Comparison of ENCODE assay signal across 2 cellular contexts in genomic region chr11:48000432-48000831, GRCh38.
TF ChIP-seq lines count a peak whose summit lies in the region.

No MANE protein-coding gene starts in this region.

TF ChIP-seq in liver, 16 proteins besides CTCF, POLR2A, EP300 and RAD21:
- TF ChIP-seq GABPA (IDR thresholded peaks at IDR 0.05 in 1 of 2, conservative IDR thresholded peaks at IDR 0.05 in 1 of 2), result no peak
- no peak for TF ChIP-seq HNF4A (conservative IDR thresholded peaks at IDR 0.05)
- TF ChIP-seq JUND (IDR thresholded peaks at IDR 0.05), result no peak
- no peak for TF ChIP-seq FOXA1 (IDR thresholded peaks at IDR 0.05)
- TF ChIP-seq EGR1 (IDR thresholded peaks at IDR 0.05; ENCODE audit: low read depth in 2 of 2), result no peak
- no peak for TF ChIP-seq ATF3 (IDR thresholded peaks at IDR 0.05)
- TF ChIP-seq RXRA (IDR thresholded peaks at IDR 0.05), result no peak
- TF ChIP-seq MAX (IDR thresholded peaks at IDR 0.05), result no peak
- no peak for TF ChIP-seq YY1 (IDR thresholded peaks at IDR 0.05)
- TF ChIP-seq SP1 (IDR thresholded peaks at IDR 0.05), result no peak
- no peak for TF ChIP-seq ZBTB33 (IDR thresholded peaks at IDR 0.05)
- TF ChIP-seq FOXA2 (IDR thresholded peaks at IDR 0.05), result no peak
- no peak for TF ChIP-seq REST (IDR thresholded peaks at IDR 0.05)
- TF ChIP-seq NR2F2 (IDR thresholded peaks at IDR 0.05), result no peak
- no peak for TF ChIP-seq TAF1 (conservative IDR thresholded peaks at IDR 0.05)

TF ChIP-seq in HepG2, 621 proteins besides CTCF, POLR2A, EP300 and RAD21:
- TF ChIP-seq ZNF549 (CRISPR knock-in tag; IDR thresholded peaks at IDR 0.05) (no peak), ZNF687 (CRISPR knock-in tag; IDR thresholded peaks at IDR 0.05) (no peak), PAXIP1 (CRISPR knock-in tag; conservative IDR thresholded peaks at IDR 0.05) (no peak), SMARCC2 (IDR thresholded peaks at IDR 0.05) (no peak), KLF11 (CRISPR knock-in tag; IDR thresholded peaks at IDR 0.05) (no peak), KDM2A (CRISPR knock-in tag; IDR thresholded peaks at IDR 0.05; ENCODE audit: borderline replicate concordance, low read depth) (no peak), HDAC6 (IDR thresholded peaks at IDR 0.05; ENCODE audit: low read depth, low read length) (no peak), HES4 (CRISPR knock-in tag; IDR thresholded peaks at IDR 0.05; ENCODE audit: borderline replicate concordance) (no peak), ZSCAN25 (CRISPR knock-in tag; IDR thresholded peaks at IDR 0.05) (no peak), TP53 (CRISPR knock-in tag; conservative IDR thresholded peaks at IDR 0.05) (no peak), ZBTB38 (CRISPR knock-in tag; IDR thresholded peaks at IDR 0.05) (no peak), SMAD9 (CRISPR knock-in tag; IDR thresholded peaks at IDR 0.05) (no peak), RBFOX2 (IDR thresholded peaks at IDR 0.05; ENCODE audit: low read depth, low read length) (no peak), MAX (IDR thresholded peaks at IDR 0.05) (no peak), BRF2 (CRISPR knock-in tag; IDR thresholded peaks at IDR 0.05) (no peak), ZNF207 (IDR thresholded peaks at IDR 0.05; ENCODE audit: borderline replicate concordance) (no peak), RFX3 (CRISPR knock-in tag; IDR thresholded peaks at IDR 0.05) (no peak)
